Comparison of ENCODE assay signal across 3 cellular contexts in the genomic region with DNA sequence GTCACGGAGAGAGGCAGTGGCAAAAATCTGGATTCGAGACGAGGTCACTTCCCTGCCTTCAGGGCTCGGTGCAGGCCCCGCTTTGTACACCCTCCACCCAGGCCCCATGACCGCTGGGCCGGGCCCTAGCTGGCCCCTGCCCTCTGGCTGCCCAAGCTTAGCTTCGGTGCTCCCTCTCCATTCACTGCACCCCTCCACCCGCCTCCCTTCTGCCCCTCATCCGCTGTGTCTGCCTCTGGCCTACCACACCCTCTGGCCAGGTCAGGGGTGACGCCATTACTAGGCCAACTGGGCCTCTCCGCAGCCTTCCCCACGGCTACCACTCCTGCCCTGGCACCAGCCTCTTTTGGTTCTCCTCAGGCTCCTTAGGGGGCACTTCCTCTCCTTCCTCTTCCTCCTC.
TF ChIP-seq lines count a peak whose summit lies in the region.

No MANE protein-coding gene starts in this region.

TF ChIP-seq in GM23338, 12 proteins besides CTCF, POLR2A, EP300 and RAD21 (continues in another document):
- TF ChIP-seq, protein P1, sequence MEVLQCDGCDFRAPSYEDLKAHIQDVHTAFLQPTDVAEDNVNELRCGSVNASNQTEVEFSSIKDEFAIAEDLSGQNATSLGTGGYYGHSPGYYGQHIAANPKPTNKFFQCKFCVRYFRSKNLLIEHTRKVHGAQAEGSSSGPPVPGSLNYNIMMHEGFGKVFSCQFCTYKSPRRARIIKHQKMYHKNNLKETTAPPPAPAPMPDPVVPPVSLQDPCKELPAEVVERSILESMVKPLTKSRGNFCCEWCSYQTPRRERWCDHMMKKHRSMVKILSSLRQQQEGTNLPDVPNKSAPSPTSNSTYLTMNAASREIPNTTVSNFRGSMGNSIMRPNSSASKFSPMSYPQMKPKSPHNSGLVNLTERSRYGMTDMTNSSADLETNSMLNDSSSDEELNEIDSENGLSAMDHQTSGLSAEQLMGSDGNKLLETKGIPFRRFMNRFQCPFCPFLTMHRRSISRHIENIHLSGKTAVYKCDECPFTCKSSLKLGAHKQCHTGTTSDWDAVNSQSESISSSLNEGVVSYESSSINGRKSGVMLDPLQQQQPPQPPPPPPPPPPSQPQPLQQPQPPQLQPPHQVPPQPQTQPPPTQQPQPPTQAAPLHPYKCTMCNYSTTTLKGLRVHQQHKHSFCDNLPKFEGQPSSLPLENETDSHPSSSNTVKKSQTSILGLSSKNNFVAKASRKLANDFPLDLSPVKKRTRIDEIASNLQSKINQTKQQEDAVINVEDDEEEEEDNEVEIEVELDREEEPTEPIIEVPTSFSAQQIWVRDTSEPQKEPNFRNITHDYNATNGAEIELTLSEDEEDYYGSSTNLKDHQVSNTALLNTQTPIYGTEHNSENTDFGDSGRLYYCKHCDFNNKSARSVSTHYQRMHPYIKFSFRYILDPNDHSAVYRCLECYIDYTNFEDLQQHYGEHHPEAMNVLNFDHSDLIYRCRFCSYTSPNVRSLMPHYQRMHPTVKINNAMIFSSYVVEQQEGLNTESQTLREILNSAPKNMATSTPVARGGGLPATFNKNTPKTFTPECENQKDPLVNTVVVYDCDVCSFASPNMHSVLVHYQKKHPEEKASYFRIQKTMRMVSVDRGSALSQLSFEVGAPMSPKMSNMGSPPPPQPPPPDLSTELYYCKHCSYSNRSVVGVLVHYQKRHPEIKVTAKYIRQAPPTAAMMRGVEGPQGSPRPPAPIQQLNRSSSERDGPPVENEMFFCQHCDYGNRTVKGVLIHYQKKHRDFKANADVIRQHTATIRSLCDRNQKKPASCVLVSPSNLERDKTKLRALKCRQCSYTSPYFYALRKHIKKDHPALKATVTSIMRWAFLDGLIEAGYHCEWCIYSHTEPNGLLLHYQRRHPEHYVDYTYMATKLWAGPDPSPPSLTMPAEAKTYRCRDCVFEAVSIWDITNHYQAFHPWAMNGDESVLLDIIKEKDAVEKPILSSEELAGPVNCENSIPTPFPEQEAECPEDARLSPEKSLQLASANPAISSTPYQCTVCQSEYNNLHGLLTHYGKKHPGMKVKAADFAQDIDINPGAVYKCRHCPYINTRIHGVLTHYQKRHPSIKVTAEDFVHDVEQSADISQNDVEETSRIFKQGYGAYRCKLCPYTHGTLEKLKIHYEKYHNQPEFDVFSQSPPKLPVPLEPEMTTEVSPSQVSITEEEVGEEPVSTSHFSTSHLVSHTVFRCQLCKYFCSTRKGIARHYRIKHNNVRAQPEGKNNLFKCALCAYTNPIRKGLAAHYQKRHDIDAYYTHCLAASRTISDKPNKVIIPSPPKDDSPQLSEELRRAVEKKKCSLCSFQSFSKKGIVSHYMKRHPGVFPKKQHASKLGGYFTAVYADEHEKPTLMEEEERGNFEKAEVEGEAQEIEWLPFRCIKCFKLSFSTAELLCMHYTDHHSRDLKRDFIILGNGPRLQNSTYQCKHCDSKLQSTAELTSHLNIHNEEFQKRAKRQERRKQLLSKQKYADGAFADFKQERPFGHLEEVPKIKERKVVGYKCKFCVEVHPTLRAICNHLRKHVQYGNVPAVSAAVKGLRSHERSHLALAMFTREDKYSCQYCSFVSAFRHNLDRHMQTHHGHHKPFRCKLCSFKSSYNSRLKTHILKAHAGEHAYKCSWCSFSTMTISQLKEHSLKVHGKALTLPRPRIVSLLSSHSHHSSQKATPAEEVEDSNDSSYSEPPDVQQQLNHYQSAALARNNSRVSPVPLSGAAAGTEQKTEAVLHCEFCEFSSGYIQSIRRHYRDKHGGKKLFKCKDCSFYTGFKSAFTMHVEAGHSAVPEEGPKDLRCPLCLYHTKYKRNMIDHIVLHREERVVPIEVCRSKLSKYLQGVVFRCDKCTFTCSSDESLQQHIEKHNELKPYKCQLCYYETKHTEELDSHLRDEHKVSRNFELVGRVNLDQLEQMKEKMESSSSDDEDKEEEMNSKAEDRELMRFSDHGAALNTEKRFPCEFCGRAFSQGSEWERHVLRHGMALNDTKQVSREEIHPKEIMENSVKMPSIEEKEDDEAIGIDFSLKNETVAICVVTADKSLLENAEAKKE (CRISPR knock-in tag; IDR thresholded peaks at IDR 0.05): no peak

TF ChIP-seq in HCT116, 20 proteins besides CTCF, POLR2A, EP300 and RAD21:
- no peak for TF ChIP-seq SP1 (IDR thresholded peaks at IDR 0.05; ENCODE audit: low read depth)
- no peak for TF ChIP-seq EZH2phosphoT487 (IDR thresholded peaks at IDR 0.05; ENCODE audit: borderline replicate concordance)

TF ChIP-seq in WTC11, 78 proteins besides CTCF, POLR2A, EP300 and RAD21:
- TF ChIP-seq NFYB (CRISPR knock-in tag; conservative IDR thresholded peaks at IDR 0.05; ENCODE audit: low read depth) (no peak), GTF2I (CRISPR knock-in tag; conservative IDR thresholded peaks at IDR 0.05) (no peak), FOXK1 (CRISPR knock-in tag; IDR thresholded peaks at IDR 0.05) (no peak), CREB1 (CRISPR knock-in tag; IDR thresholded peaks at IDR 0.05) (no peak), USF1 (CRISPR knock-in tag; IDR thresholded peaks at IDR 0.05) (no peak), OVOL2 (CRISPR knock-in tag; IDR thresholded peaks at IDR 0.05; ENCODE audit: borderline replicate concordance) (no peak), CREM (CRISPR knock-in tag; IDR thresholded peaks at IDR 0.05) (no peak), FOXP1 (CRISPR knock-in tag; IDR thresholded peaks at IDR 0.05; ENCODE audit: borderline replicate concordance) (no peak), TEAD1 (CRISPR knock-in tag; IDR thresholded peaks at IDR 0.05) (no peak)
- TF ChIP-seq, protein P2, sequence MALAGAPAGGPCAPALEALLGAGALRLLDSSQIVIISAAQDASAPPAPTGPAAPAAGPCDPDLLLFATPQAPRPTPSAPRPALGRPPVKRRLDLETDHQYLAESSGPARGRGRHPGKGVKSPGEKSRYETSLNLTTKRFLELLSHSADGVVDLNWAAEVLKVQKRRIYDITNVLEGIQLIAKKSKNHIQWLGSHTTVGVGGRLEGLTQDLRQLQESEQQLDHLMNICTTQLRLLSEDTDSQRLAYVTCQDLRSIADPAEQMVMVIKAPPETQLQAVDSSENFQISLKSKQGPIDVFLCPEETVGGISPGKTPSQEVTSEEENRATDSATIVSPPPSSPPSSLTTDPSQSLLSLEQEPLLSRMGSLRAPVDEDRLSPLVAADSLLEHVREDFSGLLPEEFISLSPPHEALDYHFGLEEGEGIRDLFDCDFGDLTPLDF (CRISPR knock-in tag; IDR thresholded peaks at IDR 0.05): no peak
- TF ChIP-seq, protein P3, sequence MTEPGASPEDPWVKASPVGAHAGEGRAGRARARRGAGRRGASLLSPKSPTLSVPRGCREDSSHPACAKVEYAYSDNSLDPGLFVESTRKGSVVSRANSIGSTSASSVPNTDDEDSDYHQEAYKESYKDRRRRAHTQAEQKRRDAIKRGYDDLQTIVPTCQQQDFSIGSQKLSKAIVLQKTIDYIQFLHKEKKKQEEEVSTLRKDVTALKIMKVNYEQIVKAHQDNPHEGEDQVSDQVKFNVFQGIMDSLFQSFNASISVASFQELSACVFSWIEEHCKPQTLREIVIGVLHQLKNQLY (CRISPR knock-in tag; IDR thresholded peaks at IDR 0.05): no peak
- TF ChIP-seq, protein P4, sequence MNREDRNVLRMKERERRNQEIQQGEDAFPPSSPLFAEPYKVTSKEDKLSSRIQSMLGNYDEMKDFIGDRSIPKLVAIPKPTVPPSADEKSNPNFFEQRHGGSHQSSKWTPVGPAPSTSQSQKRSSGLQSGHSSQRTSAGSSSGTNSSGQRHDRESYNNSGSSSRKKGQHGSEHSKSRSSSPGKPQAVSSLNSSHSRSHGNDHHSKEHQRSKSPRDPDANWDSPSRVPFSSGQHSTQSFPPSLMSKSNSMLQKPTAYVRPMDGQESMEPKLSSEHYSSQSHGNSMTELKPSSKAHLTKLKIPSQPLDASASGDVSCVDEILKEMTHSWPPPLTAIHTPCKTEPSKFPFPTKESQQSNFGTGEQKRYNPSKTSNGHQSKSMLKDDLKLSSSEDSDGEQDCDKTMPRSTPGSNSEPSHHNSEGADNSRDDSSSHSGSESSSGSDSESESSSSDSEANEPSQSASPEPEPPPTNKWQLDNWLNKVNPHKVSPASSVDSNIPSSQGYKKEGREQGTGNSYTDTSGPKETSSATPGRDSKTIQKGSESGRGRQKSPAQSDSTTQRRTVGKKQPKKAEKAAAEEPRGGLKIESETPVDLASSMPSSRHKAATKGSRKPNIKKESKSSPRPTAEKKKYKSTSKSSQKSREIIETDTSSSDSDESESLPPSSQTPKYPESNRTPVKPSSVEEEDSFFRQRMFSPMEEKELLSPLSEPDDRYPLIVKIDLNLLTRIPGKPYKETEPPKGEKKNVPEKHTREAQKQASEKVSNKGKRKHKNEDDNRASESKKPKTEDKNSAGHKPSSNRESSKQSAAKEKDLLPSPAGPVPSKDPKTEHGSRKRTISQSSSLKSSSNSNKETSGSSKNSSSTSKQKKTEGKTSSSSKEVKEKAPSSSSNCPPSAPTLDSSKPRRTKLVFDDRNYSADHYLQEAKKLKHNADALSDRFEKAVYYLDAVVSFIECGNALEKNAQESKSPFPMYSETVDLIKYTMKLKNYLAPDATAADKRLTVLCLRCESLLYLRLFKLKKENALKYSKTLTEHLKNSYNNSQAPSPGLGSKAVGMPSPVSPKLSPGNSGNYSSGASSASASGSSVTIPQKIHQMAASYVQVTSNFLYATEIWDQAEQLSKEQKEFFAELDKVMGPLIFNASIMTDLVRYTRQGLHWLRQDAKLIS (CRISPR knock-in tag; IDR thresholded peaks at IDR 0.05; ENCODE audit: borderline replicate concordance): no peak
- TF ChIP-seq, protein P5, sequence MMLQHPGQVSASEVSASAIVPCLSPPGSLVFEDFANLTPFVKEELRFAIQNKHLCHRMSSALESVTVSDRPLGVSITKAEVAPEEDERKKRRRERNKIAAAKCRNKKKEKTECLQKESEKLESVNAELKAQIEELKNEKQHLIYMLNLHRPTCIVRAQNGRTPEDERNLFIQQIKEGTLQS (CRISPR knock-in tag; conservative IDR thresholded peaks at IDR 0.05): no peak
- TF ChIP-seq, protein P6, sequence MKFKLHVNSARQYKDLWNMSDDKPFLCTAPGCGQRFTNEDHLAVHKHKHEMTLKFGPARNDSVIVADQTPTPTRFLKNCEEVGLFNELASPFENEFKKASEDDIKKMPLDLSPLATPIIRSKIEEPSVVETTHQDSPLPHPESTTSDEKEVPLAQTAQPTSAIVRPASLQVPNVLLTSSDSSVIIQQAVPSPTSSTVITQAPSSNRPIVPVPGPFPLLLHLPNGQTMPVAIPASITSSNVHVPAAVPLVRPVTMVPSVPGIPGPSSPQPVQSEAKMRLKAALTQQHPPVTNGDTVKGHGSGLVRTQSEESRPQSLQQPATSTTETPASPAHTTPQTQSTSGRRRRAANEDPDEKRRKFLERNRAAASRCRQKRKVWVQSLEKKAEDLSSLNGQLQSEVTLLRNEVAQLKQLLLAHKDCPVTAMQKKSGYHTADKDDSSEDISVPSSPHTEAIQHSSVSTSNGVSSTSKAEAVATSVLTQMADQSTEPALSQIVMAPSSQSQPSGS (CRISPR knock-in tag; IDR thresholded peaks at IDR 0.05; ENCODE audit: borderline replicate concordance, low read depth): no peak
- TF ChIP-seq, protein P7, sequence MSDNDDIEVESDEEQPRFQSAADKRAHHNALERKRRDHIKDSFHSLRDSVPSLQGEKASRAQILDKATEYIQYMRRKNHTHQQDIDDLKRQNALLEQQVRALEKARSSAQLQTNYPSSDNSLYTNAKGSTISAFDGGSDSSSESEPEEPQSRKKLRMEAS (CRISPR knock-in tag; IDR thresholded peaks at IDR 0.05): no peak
TF ChIP-seq in WTC11: peak in this region for 0.
